Comparison of ENCODE assay signal across 1 cellular context in the genomic region with DNA sequence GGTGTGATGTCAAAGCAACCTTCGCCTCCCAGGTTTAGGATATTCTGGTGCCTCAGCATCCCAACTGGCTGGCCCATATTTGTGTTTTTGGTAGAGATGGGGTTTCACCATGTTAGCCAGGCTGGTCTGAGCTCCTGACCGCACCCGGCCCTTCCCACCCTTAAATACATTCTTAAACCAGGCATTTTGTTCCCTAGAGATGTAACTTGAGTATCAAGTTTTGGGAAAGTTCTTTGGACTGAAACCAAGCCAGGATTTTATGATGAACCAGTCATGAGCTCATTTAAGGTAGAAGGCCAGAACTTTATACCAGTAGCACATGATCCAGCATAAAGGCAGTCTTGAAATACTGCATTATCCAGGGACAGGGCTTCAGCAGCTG.
TF ChIP-seq lines count a peak whose summit lies in the region.

No MANE protein-coding gene starts in this region.

TF ChIP-seq in HCT116, 20 proteins besides CTCF, POLR2A, EP300 and RAD21:
- TF ChIP-seq EGR1 (IDR thresholded peaks at IDR 0.05; ENCODE audit: low read depth) (no peak), JUND (IDR thresholded peaks at IDR 0.05) (no peak), TCF7L2 (IDR thresholded peaks at IDR 0.05; ENCODE audit: borderline replicate concordance, extremely low read depth, insufficient read depth, insufficient read length) (no peak), YY1 (IDR thresholded peaks at IDR 0.05; ENCODE audit: extremely low read depth, insufficient replicate concordance, low read depth, low read length) (no peak), EZH2phosphoT487 (IDR thresholded peaks at IDR 0.05; ENCODE audit: borderline replicate concordance) (no peak), EZH2 (IDR thresholded peaks at IDR 0.05) (no peak), CBX3 (IDR thresholded peaks at IDR 0.05; ENCODE audit: low read depth) (no peak), REST (IDR thresholded peaks at IDR 0.05; ENCODE audit: low read depth) (no peak), SP1 (IDR thresholded peaks at IDR 0.05; ENCODE audit: low read depth) (no peak), CEBPB (IDR thresholded peaks at IDR 0.05; ENCODE audit: low read depth) (no peak), ZFX (IDR thresholded peaks at IDR 0.05) (no peak), SRF (IDR thresholded peaks at IDR 0.05; ENCODE audit: low read depth) (no peak), POLR2AphosphoS5 (IDR thresholded peaks at IDR 0.05; ENCODE audit: low read depth, low read length) (no peak), ELF1 (IDR thresholded peaks at IDR 0.05; ENCODE audit: borderline replicate concordance, low read depth) (no peak), FOSL1 (IDR thresholded peaks at IDR 0.05; ENCODE audit: low read depth) (no peak), ZNF274 (IDR thresholded peaks at IDR 0.05; ENCODE audit: low read depth, low read length) (no peak), SIN3A (IDR thresholded peaks at IDR 0.05; ENCODE audit: low read depth) (no peak), ZBTB33 (IDR thresholded peaks at IDR 0.05; ENCODE audit: extremely low read depth, insufficient replicate concordance, low read length) (no peak)
- TF ChIP-seq, protein P1, sequence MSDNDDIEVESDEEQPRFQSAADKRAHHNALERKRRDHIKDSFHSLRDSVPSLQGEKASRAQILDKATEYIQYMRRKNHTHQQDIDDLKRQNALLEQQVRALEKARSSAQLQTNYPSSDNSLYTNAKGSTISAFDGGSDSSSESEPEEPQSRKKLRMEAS (IDR thresholded peaks at IDR 0.05): no peak
- TF ChIP-seq, protein P2, sequence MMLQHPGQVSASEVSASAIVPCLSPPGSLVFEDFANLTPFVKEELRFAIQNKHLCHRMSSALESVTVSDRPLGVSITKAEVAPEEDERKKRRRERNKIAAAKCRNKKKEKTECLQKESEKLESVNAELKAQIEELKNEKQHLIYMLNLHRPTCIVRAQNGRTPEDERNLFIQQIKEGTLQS (IDR thresholded peaks at IDR 0.05): no peak
